In genomic region chr2:203341741-203342310, GRCh38 we compare ENCODE assay signal across 25 cellular contexts. TPM values are rescaled to one million over a fixed set of nuclear protein-coding genes. Genes with fewer than 3 reads are reported as not detected.
DNase-seq lines count a peak whose midpoint lies in the region; ATAC-seq and TF ChIP-seq lines count a peak whose summit lies in the region.
"Had no signal": no experiment of that assay in that cellular context is flagged by ENCODE, and none has a peak within 500 bp of the region (broad histone marks: within the 10 kb centered on the region; RNA-seq: fewer than 3 reads in every experiment).

No MANE protein-coding gene starts in this region.

- no peaks in the 10 kb centered on the region for H3K9me3 Mint-ChIP-seq in GM23338
- H3K9me3 Mint-ChIP-seq in osteocyte (ENCODE audit: unreplicated experiment), result no peaks in the 10 kb centered on the region
- H3K9me3 Mint-ChIP-seq: activated naive CD4-positive, alpha-beta T cell treated with anti-CD3 and anti-CD28 coated beads for 36 hours had no signal

- peaks cover 89% of the 10 kb centered on the region for H3K79me2 ChIP-seq in GM23338 (replicated peaks; ENCODE audit: insufficient read depth)

- DNase-seq in GM23338 (ENCODE audit: low spot score) (no peak), amniotic epithelial cell (ENCODE audit: low read depth) (peak; percentile 55), fibroblast of peridontal ligament (ENCODE audit: extremely low read depth) (peak; percentile 38), osteocyte (ENCODE audit: extremely low spot score, unreplicated experiment) (no peak), HPDE6-E6E7 (ENCODE audit: extremely low spot score) (no peak)
- no peak for DNase-seq in stimulated activated CD8-positive, alpha-beta memory T cell treated with anti-CD3 and anti-CD28 coated beads, Interleukin-4, amount 100 ng/mL, for 48 hours
- no peak for DNase-seq in activated CD4-positive, alpha-beta T cell treated with anti-CD3 and anti-CD28 coated beads for 48 hours
- DNase-seq: activated CD8-positive, alpha-beta memory T cell treated with anti-CD3 and anti-CD28 coated beads for 24 hours; activated naive CD4-positive, alpha-beta T cell treated with anti-CD3 and anti-CD28 coated beads for 36 hours; activated T-cell treated with anti-CD3 and anti-CD28 coated beads, Interleukin-2, amount 50 U/mL, for 1 hour; amygdala; central memory CD4-positive, alpha-beta T cell; gastrocnemius medialis; GF-D8; Karpas-422; left ventricle myocardium superior; NCI-H1092 treated with DMSO at 0.1 percent for 48 hours; NCI-H1930; NCI-H526 treated with DMSO at 0.1 percent for 48 hours; T-helper 17 cell; upper lobe of right lung had no signal

- no peaks in the 10 kb centered on the region for H3F3A ChIP-seq in GM23338 (replicated peaks; ENCODE audit: low read depth)

- peaks cover 8% of the 10 kb centered on the region for H3K4me1 ChIP-seq in GM23338 (ENCODE audit: insufficient read depth)
- H3K4me1 ChIP-seq: prostate gland had no signal

- no peak overlapping the region for H3K4me3 ChIP-seq in GM23338
- H3K4me3 ChIP-seq: gastrocnemius medialis, hepatocyte, prostate gland, upper lobe of right lung had no signal

- H4K20me1 ChIP-seq in GM23338 (replicated peaks; ENCODE audit: insufficient read depth), result peaks cover 15% of the 10 kb centered on the region; the same call in 1 of the 2 replicates

- no peak overlapping the region for H3K27ac Mint-ChIP-seq in GM23338
- peak overlapping the region; percentile 43 for H3K27ac Mint-ChIP-seq in osteocyte (ENCODE audit: unreplicated experiment)
- H3K27ac Mint-ChIP-seq: activated naive CD4-positive, alpha-beta T cell treated with anti-CD3 and anti-CD28 coated beads for 36 hours; B cell; T-helper 17 cell had no signal

- no peaks in the 10 kb centered on the region for H3K27me3 ChIP-seq in GM23338 (ENCODE audit: insufficient read depth)
- H3K27me3 ChIP-seq: gastrocnemius medialis, hepatocyte, upper lobe of right lung had no signal

- H3K4me2 ChIP-seq in GM23338, result no peak overlapping the region
- H3K4me2 ChIP-seq: hepatocyte had no signal

- no peaks in the 10 kb centered on the region for H3K36me3 ChIP-seq in GM23338 (ENCODE audit: insufficient read depth)
- H3K36me3 ChIP-seq: gastrocnemius medialis, prostate gland, upper lobe of right lung had no signal

- peak overlapping the region; percentile 70 for H3K27ac ChIP-seq in GM23338 (ENCODE audit: low read depth)
- H3K27ac ChIP-seq: gastrocnemius medialis, hepatocyte, prostate gland had no signal

- peaks cover 28% of the 10 kb centered on the region for H3K36me3 Mint-ChIP-seq in GM23338 (ENCODE audit: low read depth)
- H3K36me3 Mint-ChIP-seq in osteocyte (ENCODE audit: unreplicated experiment), result peaks cover 13% of the 10 kb centered on the region

- H3K9me2 ChIP-seq in GM23338 (ENCODE audit: insufficient read depth), result no peaks in the 10 kb centered on the region

- TF ChIP-seq CTCF in GM23338 (conservative IDR thresholded peaks at IDR 0.05; ENCODE audit: low read depth in 2 of 2), result no peak
- no peak for TF ChIP-seq CTCF in osteocyte (IDR thresholded peaks at IDR 0.05)

- H3K4me1 Mint-ChIP-seq in GM23338 (peaks cover 24% of the 10 kb centered on the region), osteocyte (ENCODE audit: unreplicated experiment) (peaks cover 28% of the 10 kb centered on the region)
- H3K4me1 Mint-ChIP-seq: B cell had no signal

- H2AFZ ChIP-seq in GM23338, result no peak overlapping the region
- H2AFZ ChIP-seq: hepatocyte had no signal

- peaks cover 6% of the 10 kb centered on the region for H3K27me3 Mint-ChIP-seq in GM23338 (ENCODE audit: insufficient read depth, low read depth, poor library complexity)
- no peaks in the 10 kb centered on the region for H3K27me3 Mint-ChIP-seq in osteocyte (ENCODE audit: unreplicated experiment)
- H3K27me3 Mint-ChIP-seq: B cell, T-helper 17 cell had no signal

- H3K4me3 Mint-ChIP-seq in GM23338 (no peak overlapping the region), osteocyte (ENCODE audit: unreplicated experiment) (no peak overlapping the region)
- H3K4me3 Mint-ChIP-seq: activated naive CD4-positive, alpha-beta T cell treated with anti-CD3 and anti-CD28 coated beads for 36 hours; B cell; T-helper 17 cell had no signal

- ATAC-seq in GM23338, result no peak
- no peak for ATAC-seq in HG02970 (IDR thresholded peaks at IDR 0.05; ENCODE audit: low FRiP score, unreplicated experiment)
- ATAC-seq: gastrocnemius medialis, left ventricle myocardium superior, T-helper 17 cell had no signal

TF ChIP-seq in GM23338, 12 proteins besides CTCF, POLR2A, EP300 and RAD21:
- TF ChIP-seq EZH2 (IDR thresholded peaks at IDR 0.05; ENCODE audit: low read depth, unreplicated experiment) (no peak), EZH2phosphoT487 (IDR thresholded peaks at IDR 0.05; ENCODE audit: unreplicated experiment) (no peak), ETS1 (IDR thresholded peaks at IDR 0.05) (no peak), ZNF114 (CRISPR knock-in tag; IDR thresholded peaks at IDR 0.05) (no peak), JUNB (IDR thresholded peaks at IDR 0.05; ENCODE audit: unreplicated experiment) (no peak)

RNA-seq across cellular contexts. Expression of gene ABI2, which starts 13.6 kb away (rescaled TPM):
- 94.3 and 114 TPM in 2 replicates for total RNA-seq in GM23338 (2014; rRNA removed; shearing (Covaris generic))
- polyA plus RNA-seq in GM23338 (2016; fragmentation: Nextera tagmentation; extraction: Ambion mirVana), result 37.2 and 46.5 TPM in 2 replicates
- 84.3 and 85.4 TPM in 2 replicates for total RNA-seq in osteocyte

Comparison
In these comparisons a context has a peak if more than half of its experiments do, and no peak if none do; other contexts are left out.
1. DNase-seq: peak in amniotic epithelial cell (single experiment) and fibroblast of peridontal ligament (single experiment); none in GM23338 (single experiment), osteocyte (single experiment), stimulated activated CD8-positive, alpha-beta memory T cell treated with anti-CD3 and anti-CD28 coated beads, Interleukin-4, amount 100 ng/mL, for 48 hours (single experiment), activated CD4-positive, alpha-beta T cell treated with anti-CD3 and anti-CD28 coated beads for 48 hours (single experiment) and HPDE6-E6E7 (single experiment).